In the genomic region with DNA sequence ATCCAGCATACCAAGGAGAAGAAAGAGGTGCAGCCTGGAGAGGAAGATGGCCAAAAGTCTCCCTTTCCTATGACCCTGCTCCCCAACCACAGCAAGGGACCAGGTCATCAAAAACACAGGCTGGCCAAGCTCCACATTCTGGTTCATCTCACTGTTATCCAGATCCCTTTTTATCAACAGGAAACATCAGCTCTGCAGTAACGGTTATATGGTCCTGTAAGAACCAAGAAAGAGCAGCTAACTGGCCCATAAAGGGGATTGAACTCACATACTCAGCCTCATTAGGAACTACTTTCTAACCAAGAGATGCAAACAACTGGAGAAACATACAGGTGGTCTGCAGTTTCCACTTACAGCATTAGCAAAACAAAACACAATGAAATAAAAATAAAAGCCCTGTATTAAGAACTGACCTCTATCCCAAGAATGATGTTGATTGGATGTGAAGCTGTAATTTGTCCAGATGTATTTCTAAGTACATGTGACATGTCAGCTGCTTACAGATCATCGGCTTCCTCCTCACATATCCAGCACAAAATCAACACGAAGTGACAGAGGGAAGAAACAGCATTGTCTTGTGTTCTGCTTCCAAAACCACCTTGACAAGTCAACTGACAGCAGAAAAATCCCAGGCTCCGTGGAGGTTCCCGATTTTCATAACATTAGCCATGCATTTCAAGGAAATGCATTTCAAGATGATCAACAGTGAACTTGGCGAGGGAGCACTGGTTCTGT, we compare ENCODE assay signal across 27 cellular contexts.
"Had no signal": no experiment of that assay in that cellular context is flagged by ENCODE, and none has a peak within 500 bp of the region (broad histone marks: within the 10 kb centered on the region; RNA-seq: fewer than 3 reads in every experiment).

No MANE protein-coding gene starts in this region.

- DNase-seq: activated CD4-positive, alpha-beta T cell treated with anti-CD3 and anti-CD28 coated beads for 4 hours; activated CD4-positive, alpha-beta T cell treated with anti-CD3 and anti-CD28 coated beads, Interleukin-2, amount 50 U/mL, for 4 hours; activated CD8-positive, alpha-beta memory T cell treated with anti-CD3 and anti-CD28 coated beads, Interleukin-2, amount 50 U/mL, for 48 hours; activated CD8-positive, alpha-beta T cell treated with anti-CD3 and anti-CD28 coated beads, Interleukin-2, amount 10 ng/mL, durations not matched to agents 7 days and 5 days; activated naive CD4-positive, alpha-beta T cell treated with anti-CD3 and anti-CD28 coated beads, Interleukin-2, amount 50 U/mL, for 16 hours; activated naive CD8-positive, alpha-beta T cell treated with anti-CD3 and anti-CD28 coated beads, Interleukin-2, amount 10 ng/mL, durations not matched to agents 7 days and 5 days; activated T-cell treated with anti-CD3 and anti-CD28 coated beads, Interleukin-2, amount 50 U/mL, for 1 hour; adrenal gland; anterior cingulate cortex; KG1; NCI-H1092; NCI-H1417; NCI-H1694; NCI-H2029 treated with DMSO at 0.1 percent for 48 hours; NCI-H510A treated with DMSO at 0.1 percent for 48 hours; NCI-H69; NK-92 treated with Interleukin-12 subunit alpha and Interleukin-12 subunit beta, amount 100 ng/mL, for 24 hours; OCI-M1; Right ventricle myocardium superior; SJCRH30; T-helper 17 cell; T-helper 9 cell had no signal

- H3K4me3 Mint-ChIP-seq: activated CD8-positive, alpha-beta T cell treated with anti-CD3 and anti-CD28 coated beads, Interleukin-2, amount 10 ng/mL, durations not matched to agents 7 days and 5 days; activated naive CD8-positive, alpha-beta T cell treated with anti-CD3 and anti-CD28 coated beads, Interleukin-2, amount 10 ng/mL, durations not matched to agents 7 days and 5 days; IgD-negative memory B cell; T-helper 17 cell had no signal

- H3K27me3 ChIP-seq: adrenal gland had no signal

- H3K27ac Mint-ChIP-seq: activated CD8-positive, alpha-beta T cell treated with anti-CD3 and anti-CD28 coated beads, Interleukin-2, amount 10 ng/mL, durations not matched to agents 7 days and 5 days; activated naive CD8-positive, alpha-beta T cell treated with anti-CD3 and anti-CD28 coated beads, Interleukin-2, amount 10 ng/mL, durations not matched to agents 7 days and 5 days; IgD-negative memory B cell; T-helper 17 cell had no signal

- H3K36me3 Mint-ChIP-seq: activated naive CD8-positive, alpha-beta T cell treated with anti-CD3 and anti-CD28 coated beads, Interleukin-2, amount 10 ng/mL, durations not matched to agents 7 days and 5 days; IgD-negative memory B cell had no signal

- H3K4me1 ChIP-seq: adrenal gland, SJCRH30 had no signal

- H3K9me3 Mint-ChIP-seq: activated naive CD8-positive, alpha-beta T cell treated with anti-CD3 and anti-CD28 coated beads, Interleukin-2, amount 10 ng/mL, durations not matched to agents 7 days and 5 days; IgD-negative memory B cell had no signal

- FAIRE-seq: TTC549 had no signal

- ATAC-seq: activated CD4-positive, CD25-positive, alpha-beta regulatory T cell treated with anti-CD3 and anti-CD28 coated beads, Interleukin-2, amount 50 U/mL, for 24 hours; activated CD8-positive, alpha-beta T cell treated with anti-CD3 and anti-CD28 coated beads, Interleukin-2, amount 10 ng/mL, durations not matched to agents 7 days and 5 days; Panc1; T-helper 17 cell had no signal

- H3K4me3 ChIP-seq: adrenal gland, SJCRH30 had no signal

- H3K9me3 ChIP-seq: adrenal gland, SJCRH30 had no signal

- H3K27me3 Mint-ChIP-seq: activated naive CD8-positive, alpha-beta T cell treated with anti-CD3 and anti-CD28 coated beads, Interleukin-2, amount 10 ng/mL, durations not matched to agents 7 days and 5 days; T-helper 17 cell had no signal

- H3K4me1 Mint-ChIP-seq: activated naive CD8-positive, alpha-beta T cell treated with anti-CD3 and anti-CD28 coated beads, Interleukin-2, amount 10 ng/mL, durations not matched to agents 7 days and 5 days; IgD-negative memory B cell had no signal

- H3K27ac ChIP-seq: adrenal gland, RWPE1, SJCRH30 had no signal

- H3K36me3 ChIP-seq: adrenal gland, SJCRH30 had no signal
